ENCODE assay signal across 16 cellular contexts in genomic region chr15:77487479-77487861, GRCh38.
A peak's percentile ranks its signal among the peaks of the same experiment; 100 is the strongest.
DNase-seq lines count a peak whose midpoint lies in the region; ATAC-seq and TF ChIP-seq lines count a peak whose summit lies in the region.
"Had no signal": no experiment of that assay in that cellular context is flagged by ENCODE, and none has a peak within 500 bp of the region (broad histone marks: within the 10 kb centered on the region; RNA-seq: fewer than 3 reads in every experiment).

No MANE protein-coding gene starts in this region.

- H3K4me1 ChIP-seq in esophagus muscularis mucosa: peaks cover 40 to 47% (median 44%) of the 10 kb centered on the region in 4 donors
- H3K4me1 ChIP-seq in naive thymus-derived CD4-positive, alpha-beta T cell (ENCODE audit: control insufficient read depth in 2 of 2, insufficient read depth in 2 of 2, low read length in 2 of 2): peaks cover 0 to 11% of the 10 kb centered on the region in 2 donors

- H3K27ac ChIP-seq in CD4-positive, alpha-beta T cell (ENCODE audit: low read depth, low read length): no peak overlapping the region
- peak overlapping the region in 3 of 4 donors; percentile 35 to 41 (median 37) for H3K27ac ChIP-seq in esophagus muscularis mucosa (replicated peaks in 1 of 4)
- H3K27ac ChIP-seq in naive thymus-derived CD4-positive, alpha-beta T cell (ENCODE audit: low read depth, low read length): no peak overlapping the region
- H3K27ac ChIP-seq: GM23248 had no signal

- WGBS in esophagus muscularis mucosa: 75% methylated on average over 1 of the region's 1 CpG

- no peak overlapping the region for H3K4me3 ChIP-seq in esophagus muscularis mucosa
- no peak overlapping the region for H3K4me3 ChIP-seq in naive thymus-derived CD4-positive, alpha-beta T cell (ENCODE audit: low read length)
- H3K4me3 ChIP-seq: coronary artery, GM23248 had no signal

- no peak for DNase-seq in CD4-positive, alpha-beta T cell
- DNase-seq in NCI-H1694 treated with DMSO at 0.1 percent for 48 hours (lab: John Stamatoyannopoulos, UW) (peak; percentile 9), esophagus muscularis mucosa (ENCODE audit: extremely low spot score) (no peak), GM20000 (ENCODE audit: low spot score) (no peak), HK-2 (ENCODE audit: unreplicated experiment) (no peak)
- peak in 3 of 9 donors; percentile 4 to 17 (median 17) for DNase-seq in naive thymus-derived CD4-positive, alpha-beta T cell
- no peak for DNase-seq in stimulated activated naive CD8-positive, alpha-beta T cell treated with anti-CD3 and anti-CD28 coated beads, Interleukin-15, amount 100 ng/mL, for 72 hours
- DNase-seq: activated CD8-positive, alpha-beta memory T cell treated with anti-CD3 and anti-CD28 coated beads, Interleukin-2, amount 50 U/mL, for 4 hours; amniotic stem cell; C1 segment of cervical spinal cord; GM23248; midbrain; NCI-H1417 treated with DMSO at 0.1 percent for 48 hours; NCI-H748 treated with DMSO at 0.1 percent for 48 hours had no signal

- ATAC-seq in CD4-positive, alpha-beta T cell (ENCODE audit: poor library complexity): no peak
- no peak for ATAC-seq in naive thymus-derived CD4-positive, alpha-beta T cell
- no peak for ATAC-seq in stimulated activated naive CD8-positive, alpha-beta T cell treated with anti-CD3 and anti-CD28 coated beads, Interleukin-15, amount 100 ng/mL, for 72 hours
- no peak for ATAC-seq in esophagus mucosa

- no peaks in the 10 kb centered on the region for H3K9me3 Mint-ChIP-seq in CD4-positive, alpha-beta T cell
- peaks cover 0 to 1% (median 0%) of the 10 kb centered on the region in 11 donors for H3K9me3 Mint-ChIP-seq in naive thymus-derived CD4-positive, alpha-beta T cell
- H3K9me3 Mint-ChIP-seq in stimulated activated naive CD8-positive, alpha-beta T cell treated with anti-CD3 and anti-CD28 coated beads, Interleukin-15, amount 100 ng/mL, for 72 hours: no peaks in the 10 kb centered on the region

- peaks cover 16% of the 10 kb centered on the region for H3K4me1 Mint-ChIP-seq in CD4-positive, alpha-beta T cell (ENCODE audit: low read depth)
- peaks cover 9 to 31% (median 29%) of the 10 kb centered on the region in 7 donors for H3K4me1 Mint-ChIP-seq in naive thymus-derived CD4-positive, alpha-beta T cell
- H3K4me1 Mint-ChIP-seq in stimulated activated naive CD8-positive, alpha-beta T cell treated with anti-CD3 and anti-CD28 coated beads, Interleukin-15, amount 100 ng/mL, for 72 hours: peaks cover 19% of the 10 kb centered on the region

- CTCF ChIA-PET in CD4-positive, alpha-beta T cell (lab: Charles Lee): no interaction called here
- CTCF ChIA-PET in naive thymus-derived CD4-positive, alpha-beta T cell (lab: Charles Lee): interaction anchor here (0.8 to 1.2 kb wide), 2 partner anchors 366 to 370 kb away, joined by 3 read pairs; no protein-coding TSS in a partner anchor

- no peaks in the 10 kb centered on the region for H3K9me3 ChIP-seq in CD4-positive, alpha-beta T cell (ENCODE audit: control insufficient read depth, low read length)
- no peaks in the 10 kb centered on the region for H3K9me3 ChIP-seq in esophagus muscularis mucosa
- H3K9me3 ChIP-seq in naive thymus-derived CD4-positive, alpha-beta T cell (ENCODE audit: control insufficient read depth in 2 of 3, low read length in 3 of 3): no peaks in the 10 kb centered on the region

- H3K27me3 ChIP-seq in CD4-positive, alpha-beta T cell (ENCODE audit: control insufficient read depth, insufficient read depth, low read length): no peaks in the 10 kb centered on the region
- no peaks in the 10 kb centered on the region for H3K27me3 ChIP-seq in esophagus muscularis mucosa
- no peaks in the 10 kb centered on the region for H3K27me3 ChIP-seq in naive thymus-derived CD4-positive, alpha-beta T cell (ENCODE audit: control insufficient read depth in 2 of 2, insufficient read depth in 2 of 2, low read length in 2 of 2)

- TF ChIP-seq POLR2A in esophagus muscularis mucosa (IDR thresholded peaks at IDR 0.05; ENCODE audit: low read depth): no peak

- H3K36me3 Mint-ChIP-seq in CD4-positive, alpha-beta T cell (ENCODE audit: low read depth): peaks cover 50% of the 10 kb centered on the region
- H3K36me3 Mint-ChIP-seq in naive thymus-derived CD4-positive, alpha-beta T cell: peaks cover 4 to 35% (median 9%) of the 10 kb centered on the region in 5 donors

- H3K4me3 Mint-ChIP-seq in CD4-positive, alpha-beta T cell: no peak overlapping the region
- H3K4me3 Mint-ChIP-seq in naive thymus-derived CD4-positive, alpha-beta T cell: peak overlapping the region in 4 of 10 donors; percentile 21 to 33 (median 32)
- no peak overlapping the region for H3K4me3 Mint-ChIP-seq in stimulated activated naive CD8-positive, alpha-beta T cell treated with anti-CD3 and anti-CD28 coated beads, Interleukin-15, amount 100 ng/mL, for 72 hours

- POLR2A ChIA-PET in CD4-positive, alpha-beta T cell (lab: Charles Lee): interaction anchor here (0.8 to 1.0 kb wide), 2 partner anchors 10 kb away, joined by 3 read pairs; no protein-coding TSS in a partner anchor
- POLR2A ChIA-PET in naive thymus-derived CD4-positive, alpha-beta T cell (lab: Charles Lee): no interaction called here

- intact Hi-C loops in CD4-positive, alpha-beta T cell (cut with DNase I, micrococcal nuclease): no loop called here
- intact Hi-C loops in esophagus muscularis mucosa (cut with DNase I): no loop called here
- intact Hi-C loops in naive thymus-derived CD4-positive, alpha-beta T cell (cut with micrococcal nuclease): loop anchor here in 1 of 2 donors (5.0 kb wide), 1 partner anchor 65 kb away; the partner anchor contains the start of genes HMG20A and PEAK1

- no peaks in the 10 kb centered on the region for H3K27me3 Mint-ChIP-seq in CD4-positive, alpha-beta T cell
- H3K27me3 Mint-ChIP-seq in naive thymus-derived CD4-positive, alpha-beta T cell: no peaks in the 10 kb centered on the region
- no peaks in the 10 kb centered on the region for H3K27me3 Mint-ChIP-seq in stimulated activated naive CD8-positive, alpha-beta T cell treated with anti-CD3 and anti-CD28 coated beads, Interleukin-15, amount 100 ng/mL, for 72 hours

- no peak for TF ChIP-seq EP300 in esophagus muscularis mucosa (IDR thresholded peaks at IDR 0.05)

- TF ChIP-seq CTCF in CD4-positive, alpha-beta T cell (IDR thresholded peaks at IDR 0.05): no peak
- TF ChIP-seq CTCF in esophagus muscularis mucosa (IDR thresholded peaks at IDR 0.05) (no peak), GM20000 (IDR thresholded peaks at IDR 0.05; ENCODE audit: extremely low read depth, missing control alignments) (no peak)

- H3K27ac Mint-ChIP-seq in CD4-positive, alpha-beta T cell: peak overlapping the region; percentile 79
- H3K27ac Mint-ChIP-seq in naive thymus-derived CD4-positive, alpha-beta T cell: peak overlapping the region in 8 of 9 donors; percentile 28 to 80 (median 76)
- H3K27ac Mint-ChIP-seq in stimulated activated naive CD8-positive, alpha-beta T cell treated with anti-CD3 and anti-CD28 coated beads, Interleukin-15, amount 100 ng/mL, for 72 hours: peak overlapping the region in 1 of 2 donors; percentile 24

- peaks cover 0 to 23% (median 14%) of the 10 kb centered on the region in 4 donors for H3K36me3 ChIP-seq in esophagus muscularis mucosa
- peaks cover 0 to 25% (median 0%) of the 10 kb centered on the region in 3 experiments for H3K36me3 ChIP-seq in naive thymus-derived CD4-positive, alpha-beta T cell (ENCODE audit: control insufficient read depth in 2 of 3, insufficient read depth in 3 of 3, low read length in 3 of 3)

Comparison
In these comparisons a context has a peak if more than half of its experiments do, and no peak if none do; other contexts are left out.
1. H3K27ac ChIP-seq: peak in esophagus muscularis mucosa (3 of 4); none in CD4-positive, alpha-beta T cell (single experiment) and naive thymus-derived CD4-positive, alpha-beta T cell (single experiment).